Comparison of ENCODE assay signal across 9 cellular contexts in the genomic region with DNA sequence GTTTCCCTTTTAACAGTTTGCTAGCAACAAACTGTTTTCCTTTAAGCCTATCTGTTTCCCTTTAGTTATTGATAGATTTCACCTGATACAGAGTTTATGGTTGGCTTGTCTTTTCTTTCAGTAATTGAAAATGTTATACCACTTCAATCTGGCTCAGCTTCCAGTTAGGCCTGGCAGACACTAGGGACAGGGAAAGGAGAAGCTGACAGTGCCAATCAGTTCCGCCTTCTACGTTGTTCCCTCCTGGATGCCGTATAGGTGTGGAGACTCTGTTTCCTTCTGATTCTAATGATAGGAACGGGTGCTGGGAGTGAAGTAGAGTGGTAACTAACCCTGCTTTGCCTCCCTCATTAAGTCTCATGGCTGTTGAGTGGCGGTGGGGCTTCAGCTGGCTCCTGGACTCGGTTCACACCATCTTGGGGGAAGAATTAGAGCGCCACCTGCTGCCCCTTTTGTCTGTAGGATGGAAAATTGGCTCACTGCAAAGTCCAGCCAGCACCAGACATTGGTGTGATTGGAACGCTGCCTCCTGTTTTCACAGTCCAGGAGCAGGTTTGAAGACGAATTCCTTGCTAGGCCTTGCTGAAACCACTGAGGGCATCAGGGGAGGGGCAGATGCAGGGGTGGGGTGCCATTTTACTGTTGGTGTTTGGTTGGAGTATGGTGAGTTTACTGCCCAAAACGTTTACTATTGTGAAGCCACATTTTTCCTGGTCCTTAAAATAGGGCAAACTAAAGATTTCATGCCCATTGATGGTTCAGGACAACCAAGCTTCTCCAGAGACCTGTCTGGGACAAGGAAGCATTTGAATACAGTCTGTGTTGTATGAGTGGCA.
A peak's percentile ranks its signal among the peaks of the same experiment; 100 is the strongest.
DNase-seq lines count a peak whose midpoint lies in the region; ATAC-seq and TF ChIP-seq lines count a peak whose summit lies in the region.
"Had no signal": no experiment of that assay in that cellular context is flagged by ENCODE, and none has a peak within 500 bp of the region (broad histone marks: within the 10 kb centered on the region; RNA-seq: fewer than 3 reads in every experiment).

No MANE protein-coding gene starts in this region.

- peaks cover 2% of the 10 kb centered on the region; the same call in 1 of the 2 replicates for H3K27me3 Mint-ChIP-seq in HFFc6 (ENCODE audit: insufficient read depth)
- H3K27me3 Mint-ChIP-seq in glutamatergic neuron (ENCODE audit: unreplicated experiment), result no peaks in the 10 kb centered on the region

- POLR2A ChIA-PET in GM10248 (lab: Yijun Ruan, JAX), result no interaction called here

- H3K36me3 Mint-ChIP-seq in HFFc6 (ENCODE audit: low read depth) (no peaks in the 10 kb centered on the region), glutamatergic neuron (ENCODE audit: unreplicated experiment) (no peaks in the 10 kb centered on the region)

- H3K4me3 Mint-ChIP-seq in HFFc6, result no peak overlapping the region
- no peak overlapping the region for H3K4me3 Mint-ChIP-seq in glutamatergic neuron (ENCODE audit: unreplicated experiment)
- H3K4me3 Mint-ChIP-seq: T-helper 1 cell treated with Interleukin-12 subunit alpha and Interleukin-12 subunit beta and Interleukin-4 antibody, amounts not matched to agents 30 μg/mL and 1 μg/mL, for 36 hours had no signal

- H3K27ac Mint-ChIP-seq in HFFc6 (no peak overlapping the region), glutamatergic neuron (ENCODE audit: unreplicated experiment) (peak overlapping the region; percentile 80)
- H3K27ac Mint-ChIP-seq: T-helper 1 cell treated with Interleukin-12 subunit alpha and Interleukin-12 subunit beta and Interleukin-4 antibody, amounts not matched to agents 30 μg/mL and 1 μg/mL, for 36 hours had no signal

- H3K4me1 Mint-ChIP-seq in HFFc6 (ENCODE audit: low read depth), result no peaks in the 10 kb centered on the region
- peaks cover 9% of the 10 kb centered on the region for H3K4me1 Mint-ChIP-seq in glutamatergic neuron (ENCODE audit: low read depth, unreplicated experiment)

- ATAC-seq in SK-N-SH treated with all-trans-retinoic acid at 6 μM for 48 hours, result peak; percentile 86

- DNase-seq in GM10248 (ENCODE audit: extremely low spot score) (peak; percentile 26), HFFc6 (peak; percentile 17), NCI-H1092 treated with DMSO at 0.1 percent for 48 hours (lab: John Stamatoyannopoulos, UW) (peak; percentile 83), glutamatergic neuron (peak; percentile 91), dedifferentiated amniotic fluid mesenchymal stem cell (ENCODE audit: extremely low spot score) (no peak), germinal center (ENCODE audit: low spot score) (no peak)
- DNase-seq in stimulated activated CD8-positive, alpha-beta memory T cell treated with anti-CD3 and anti-CD28 coated beads, Interleukin-2, amount 100 ng/mL, for 48 hours (ENCODE audit: low read depth in 2 of 2), result peak; percentile 3 to 5

- TF ChIP-seq CTCF in GM10248 (IDR thresholded peaks at IDR 0.05; ENCODE audit: control extremely low read depth, extremely low read depth, low read depth, missing control alignments) (peak; percentile 63), HFFc6 (IDR thresholded peaks at IDR 0.05) (peak; percentile 70), glutamatergic neuron (IDR thresholded peaks at IDR 0.05; ENCODE audit: partially characterized antibody, unreplicated experiment) (peak; percentile 60)

- H3K9me3 Mint-ChIP-seq in HFFc6 (peaks cover 28% of the 10 kb centered on the region), glutamatergic neuron (ENCODE audit: unreplicated experiment) (no peaks in the 10 kb centered on the region)
- H3K9me3 Mint-ChIP-seq: T-helper 1 cell treated with Interleukin-12 subunit alpha and Interleukin-12 subunit beta and Interleukin-4 antibody, amounts not matched to agents 30 μg/mL and 1 μg/mL, for 36 hours had no signal

- CTCF ChIA-PET in GM10248 (lab: Yijun Ruan, JAX), result interaction anchor here (1.1 to 3.3 kb wide), 8 partner anchors 9 to 373 kb away, joined by 3 to 18 read pairs (median 6); no protein-coding TSS in a partner anchor

TF ChIP-seq in SK-N-SH treated with all-trans-retinoic acid at 6 μM for 48 hours, 23 proteins besides CTCF, POLR2A, EP300 and RAD21:
- TF ChIP-seq POU6F1 (CRISPR knock-in tag; IDR thresholded peaks at IDR 0.05; ENCODE audit: borderline replicate concordance, low read depth), result no peak
- no peak for TF ChIP-seq ESRRG (CRISPR knock-in tag; IDR thresholded peaks at IDR 0.05)
- TF ChIP-seq OSR1 (CRISPR knock-in tag; IDR thresholded peaks at IDR 0.05), result no peak
- TF ChIP-seq SNAI2 (CRISPR knock-in tag; IDR thresholded peaks at IDR 0.05), result no peak
- TF ChIP-seq ZFP3 (CRISPR knock-in tag; IDR thresholded peaks at IDR 0.05), result no peak
- no peak for TF ChIP-seq ZNF8 (CRISPR knock-in tag; IDR thresholded peaks at IDR 0.05)
- TF ChIP-seq, protein P1, sequence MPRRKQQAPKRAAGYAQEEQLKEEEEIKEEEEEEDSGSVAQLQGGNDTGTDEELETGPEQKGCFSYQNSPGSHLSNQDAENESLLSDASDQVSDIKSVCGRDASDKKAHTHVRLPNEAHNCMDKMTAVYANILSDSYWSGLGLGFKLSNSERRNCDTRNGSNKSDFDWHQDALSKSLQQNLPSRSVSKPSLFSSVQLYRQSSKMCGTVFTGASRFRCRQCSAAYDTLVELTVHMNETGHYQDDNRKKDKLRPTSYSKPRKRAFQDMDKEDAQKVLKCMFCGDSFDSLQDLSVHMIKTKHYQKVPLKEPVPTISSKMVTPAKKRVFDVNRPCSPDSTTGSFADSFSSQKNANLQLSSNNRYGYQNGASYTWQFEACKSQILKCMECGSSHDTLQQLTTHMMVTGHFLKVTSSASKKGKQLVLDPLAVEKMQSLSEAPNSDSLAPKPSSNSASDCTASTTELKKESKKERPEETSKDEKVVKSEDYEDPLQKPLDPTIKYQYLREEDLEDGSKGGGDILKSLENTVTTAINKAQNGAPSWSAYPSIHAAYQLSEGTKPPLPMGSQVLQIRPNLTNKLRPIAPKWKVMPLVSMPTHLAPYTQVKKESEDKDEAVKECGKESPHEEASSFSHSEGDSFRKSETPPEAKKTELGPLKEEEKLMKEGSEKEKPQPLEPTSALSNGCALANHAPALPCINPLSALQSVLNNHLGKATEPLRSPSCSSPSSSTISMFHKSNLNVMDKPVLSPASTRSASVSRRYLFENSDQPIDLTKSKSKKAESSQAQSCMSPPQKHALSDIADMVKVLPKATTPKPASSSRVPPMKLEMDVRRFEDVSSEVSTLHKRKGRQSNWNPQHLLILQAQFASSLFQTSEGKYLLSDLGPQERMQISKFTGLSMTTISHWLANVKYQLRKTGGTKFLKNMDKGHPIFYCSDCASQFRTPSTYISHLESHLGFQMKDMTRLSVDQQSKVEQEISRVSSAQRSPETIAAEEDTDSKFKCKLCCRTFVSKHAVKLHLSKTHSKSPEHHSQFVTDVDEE (CRISPR knock-in tag; IDR thresholded peaks at IDR 0.05), result no peak
- TF ChIP-seq ISL1 (CRISPR knock-in tag; IDR thresholded peaks at IDR 0.05), result no peak
- TF ChIP-seq, protein P2, sequence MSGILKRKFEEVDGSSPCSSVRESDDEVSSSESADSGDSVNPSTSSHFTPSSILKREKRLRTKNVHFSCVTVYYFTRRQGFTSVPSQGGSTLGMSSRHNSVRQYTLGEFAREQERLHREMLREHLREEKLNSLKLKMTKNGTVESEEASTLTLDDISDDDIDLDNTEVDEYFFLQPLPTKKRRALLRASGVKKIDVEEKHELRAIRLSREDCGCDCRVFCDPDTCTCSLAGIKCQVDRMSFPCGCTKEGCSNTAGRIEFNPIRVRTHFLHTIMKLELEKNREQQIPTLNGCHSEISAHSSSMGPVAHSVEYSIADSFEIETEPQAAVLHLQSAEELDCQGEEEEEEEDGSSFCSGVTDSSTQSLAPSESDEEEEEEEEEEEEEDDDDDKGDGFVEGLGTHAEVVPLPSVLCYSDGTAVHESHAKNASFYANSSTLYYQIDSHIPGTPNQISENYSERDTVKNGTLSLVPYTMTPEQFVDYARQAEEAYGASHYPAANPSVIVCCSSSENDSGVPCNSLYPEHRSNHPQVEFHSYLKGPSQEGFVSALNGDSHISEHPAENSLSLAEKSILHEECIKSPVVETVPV (CRISPR knock-in tag; IDR thresholded peaks at IDR 0.05), result no peak

Comparison
In these comparisons a context has a peak if more than half of its experiments do, and no peak if none do; other contexts are left out.
1. DNase-seq: peak in GM10248 (single experiment), HFFc6 (single experiment), NCI-H1092 treated with DMSO at 0.1 percent for 48 hours (single experiment), glutamatergic neuron (single experiment) and stimulated activated CD8-positive, alpha-beta memory T cell treated with anti-CD3 and anti-CD28 coated beads, Interleukin-2, amount 100 ng/mL, for 48 hours (2 of 2); none in dedifferentiated amniotic fluid mesenchymal stem cell (single experiment) and germinal center (single experiment).
2. Peak in every context shown above with its lines, with median percentiles within 50 percentile points of each other: CTCF ChIP-seq.